17 cellular contexts compared by ENCODE assay signal in the genomic region with DNA sequence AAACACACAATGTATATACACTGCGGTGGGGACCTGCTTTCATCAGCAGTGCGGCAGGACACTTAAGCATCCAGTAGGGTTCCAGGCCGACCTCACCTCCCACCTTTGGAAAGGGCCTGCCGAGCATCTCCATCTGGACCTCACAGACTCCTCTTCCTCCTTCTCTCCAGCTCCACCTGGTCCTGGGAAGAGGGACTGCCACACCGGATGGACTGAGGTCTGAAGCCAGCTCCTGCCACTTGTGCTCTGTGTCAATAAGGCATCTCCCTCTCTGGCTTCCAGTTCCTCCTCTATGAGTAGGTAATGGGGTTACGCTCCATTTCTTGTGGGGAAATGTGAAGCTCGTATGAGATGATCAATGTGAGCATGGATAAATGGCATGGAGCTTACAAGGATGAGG. TPM values are rescaled to one million over a fixed set of nuclear protein-coding genes. Genes with fewer than 3 reads are reported as not detected.
DNase-seq lines count a peak whose midpoint lies in the region; ATAC-seq and TF ChIP-seq lines count a peak whose summit lies in the region.
"Had no signal": no experiment of that assay in that cellular context is flagged by ENCODE, and none has a peak within 500 bp of the region (broad histone marks: within the 10 kb centered on the region; RNA-seq: fewer than 3 reads in every experiment).

No MANE protein-coding gene starts in this region.

- DNase-seq in DMS 273 (lab: John Stamatoyannopoulos, UW; ENCODE audit: unreplicated experiment) (peak; percentile 56), DMS 273 treated with DMSO at 0.1 percent for 48 hours (lab: John Stamatoyannopoulos, UW) (no peak), NCI-H345 treated with DMSO at 0.1 percent for 48 hours (lab: John Stamatoyannopoulos, UW; ENCODE audit: unreplicated experiment) (peak; percentile 16), brain microvascular endothelial cell (no peak), posterior vena cava (ENCODE audit: low spot score) (peak; percentile 48), ACHN (no peak)
- DNase-seq: activated CD4-positive, alpha-beta T cell treated with anti-CD3 and anti-CD28 coated beads, Interleukin-2, amount 10 ng/mL, durations not matched to agents 24 days and 14 days; activated T-cell treated with anti-CD3 and anti-CD28 coated beads for 4 hours; effector memory CD8-positive, alpha-beta T cell; GF-D8; MM.1S; stimulated activated CD4-positive, alpha-beta T cell treated with anti-CD3 and anti-CD28 coated beads, Interleukin-15, amount 100 ng/mL, for 24 hours had no signal

- no peaks in the 10 kb centered on the region for H3K27me3 ChIP-seq in brain microvascular endothelial cell (replicated peaks)

- intact Hi-C loops in posterior vena cava (cut with DNase I), result no loop called here

- ATAC-seq in GM18858 (IDR thresholded peaks at IDR 0.05; ENCODE audit: unreplicated experiment) (no peak), HG03025 (IDR thresholded peaks at IDR 0.05; ENCODE audit: low FRiP score, unreplicated experiment) (no peak)
- ATAC-seq: effector memory CD8-positive, alpha-beta T cell; natural killer cell treated with Interleukin-12 subunit alpha and Interleukin-12 subunit beta and Interleukin-15 and Interleukin-18, amount 100 ng/mL, for 72 hours had no signal

- no peak overlapping the region for H3K4me3 ChIP-seq in brain microvascular endothelial cell (ENCODE audit: low read depth, low read length)
- H3K4me3 ChIP-seq: lung had no signal

- TF ChIP-seq CTCF in brain microvascular endothelial cell (IDR thresholded peaks at IDR 0.05; ENCODE audit: low read depth, low read length, missing control alignments), result peak; percentile 3

- in situ Hi-C loops in brain microvascular endothelial cell (cut with HindIII; ENCODE audit: low pct_ligation_motif_present, low sequenced_read_pairs), result no loop called here
- in situ Hi-C loops in ACHN (cut with HindIII; ENCODE audit: low pct_ligation_motif_present, low pct_unique_long_range_greater_than_20kb, low sequenced_read_pairs), result no loop called here

- H3K36me3 ChIP-seq in brain microvascular endothelial cell (replicated peaks), result no peaks in the 10 kb centered on the region

- no peak overlapping the region for H3K27ac ChIP-seq in brain microvascular endothelial cell
- H3K27ac ChIP-seq: 22Rv1 had no signal

RNA-seq across cellular contexts. Expression of gene NNAT, which starts 19.1 kb away (rescaled TPM):
- under 1 TPM; 0.52 to 0.65 TPM for total RNA-seq in posterior vena cava

RNA-seq across cellular contexts. Expression of gene BLCAP, which starts 25.7 kb away (rescaled TPM):
- total RNA-seq in posterior vena cava, result 10 to 100 TPM; 48.1 to 55.4 TPM

Comparison
In these comparisons a context has a peak if more than half of its experiments do, and no peak if none do; other contexts are left out.
1. DNase-seq: peak in DMS 273 (single experiment), NCI-H345 treated with DMSO at 0.1 percent for 48 hours (single experiment) and posterior vena cava (single experiment); none in DMS 273 treated with DMSO at 0.1 percent for 48 hours (single experiment), brain microvascular endothelial cell (single experiment) and ACHN (single experiment).